ENCODE assay signal across 9 cellular contexts in genomic region chr11:9462806-9463537, GRCh38. TPM values are rescaled to one million over a fixed set of nuclear protein-coding genes. Genes with fewer than 3 reads are reported as not detected.
DNase-seq lines count a peak whose midpoint lies in the region; ATAC-seq and TF ChIP-seq lines count a peak whose summit lies in the region.
"Had no signal": no experiment of that assay in that cellular context is flagged by ENCODE, and none has a peak within 500 bp of the region (broad histone marks: within the 10 kb centered on the region; RNA-seq: fewer than 3 reads in every experiment).

No MANE protein-coding gene starts in this region.

- DNase-seq in cardiac muscle cell (ENCODE audit: low read depth in 1 of 2, low spot score in 1 of 2), result peak in 1 of 2 donors; percentile 9
- no peak for DNase-seq in left cardiac atrium
- no peak for DNase-seq in activated B cell treated with CpG ODN at 0.5 μM for 24 hours
- DNase-seq in upper lobe of right lung, result no peak
- no peak for DNase-seq in LoVo (ENCODE audit: low spot score)
- no peak for DNase-seq in SKM-1 treated with dmso at 0.1 percent for 144 hours (lab: John Stamatoyannopoulos, UW; ENCODE audit: unreplicated experiment)
- DNase-seq: SHP77 had no signal

- TF ChIP-seq CTCF in cardiac muscle cell (IDR thresholded peaks at IDR 0.05; ENCODE audit: low read depth, low read length), result no peak
- no peak for TF ChIP-seq CTCF in activated B cell treated with CpG ODN at 0.5 μM for 24 hours (IDR thresholded peaks at IDR 0.05)
- no peak for TF ChIP-seq CTCF in upper lobe of right lung (IDR thresholded peaks at IDR 0.05)

- H3K27me3 ChIP-seq in cardiac muscle cell, result no peaks in the 10 kb centered on the region
- no peaks in the 10 kb centered on the region for H3K27me3 ChIP-seq in iPS-18a (ENCODE audit: control insufficient read depth, insufficient read depth, low read length)
- no peaks in the 10 kb centered on the region for H3K27me3 ChIP-seq in upper lobe of right lung

- no peaks in the 10 kb centered on the region for H3K27me3 Mint-ChIP-seq in activated B cell treated with CpG ODN at 0.5 μM for 24 hours

- H3K36me3 Mint-ChIP-seq in activated B cell treated with CpG ODN at 0.5 μM for 24 hours (ENCODE audit: low read depth), result peaks cover 19% of the 10 kb centered on the region

- H3K9me3 Mint-ChIP-seq in activated B cell treated with CpG ODN at 0.5 μM for 24 hours, result no peaks in the 10 kb centered on the region

- CTCF ChIA-PET in activated B cell treated with CpG ODN at 0.5 μM for 24 hours (lab: Charles Lee), result interaction anchor here (1.2 kb wide), 1 partner anchor 43 kb away, joined by 5 read pairs; no protein-coding TSS in a partner anchor

- H3K4me1 Mint-ChIP-seq in activated B cell treated with CpG ODN at 0.5 μM for 24 hours, result peaks cover 35% of the 10 kb centered on the region

- H3K9me3 ChIP-seq in cardiac muscle cell (ENCODE audit: low read depth) (no peaks in the 10 kb centered on the region), iPS-18a (ENCODE audit: control insufficient read depth, low read depth, low read length) (no peaks in the 10 kb centered on the region), upper lobe of right lung (no peaks in the 10 kb centered on the region)

- peak overlapping the region; percentile 97 for H3K4me3 Mint-ChIP-seq in activated B cell treated with CpG ODN at 0.5 μM for 24 hours

- H3K9ac ChIP-seq in iPS-18a (ENCODE audit: low read length), result peak overlapping the region; percentile 24

- no peak for ATAC-seq in left cardiac atrium
- no peak for ATAC-seq in activated B cell treated with CpG ODN at 0.5 μM for 24 hours (ENCODE audit: low read depth)
- no peak for ATAC-seq in upper lobe of right lung
- no peak for ATAC-seq in GM21423 (IDR thresholded peaks at IDR 0.05; ENCODE audit: unreplicated experiment)

- H3K27ac Mint-ChIP-seq in activated B cell treated with CpG ODN at 0.5 μM for 24 hours, result peak overlapping the region; percentile 98

- H3K4me3 ChIP-seq in cardiac muscle cell (no peak overlapping the region), iPS-18a (ENCODE audit: low read length) (no peak overlapping the region), upper lobe of right lung (peak overlapping the region; percentile 74)

- H3K36me3 ChIP-seq in cardiac muscle cell, result no peaks in the 10 kb centered on the region
- H3K36me3 ChIP-seq in iPS-18a (ENCODE audit: control insufficient read depth, low read depth, low read length), result no peaks in the 10 kb centered on the region
- no peaks in the 10 kb centered on the region for H3K36me3 ChIP-seq in upper lobe of right lung

- H3K4me1 ChIP-seq in cardiac muscle cell (ENCODE audit: low read depth) (peaks cover 11% of the 10 kb centered on the region), iPS-18a (ENCODE audit: control insufficient read depth, low read depth, low read length) (peaks cover 3% of the 10 kb centered on the region), upper lobe of right lung (peaks cover 14% of the 10 kb centered on the region)

- intact Hi-C loops in left cardiac atrium (cut with DNase I) (no loop called here), activated B cell treated with CpG ODN at 0.5 μM for 24 hours (cut with micrococcal nuclease) (loop anchor here (5.0 to 10.0 kb wide), 4 partner anchors 844 to 1392 kb away; partner anchors contain the start of genes ADM, AMPD3 and ZBED5), upper lobe of right lung (cut with DNase I) (no loop called here)

- peak overlapping the region; percentile 99 for H3K27ac ChIP-seq in cardiac muscle cell
- no peak overlapping the region for H3K27ac ChIP-seq in iPS-18a (ENCODE audit: low read length)
- peak overlapping the region; percentile 98 for H3K27ac ChIP-seq in upper lobe of right lung

- POLR2A ChIA-PET in activated B cell treated with CpG ODN at 0.5 μM for 24 hours (lab: Charles Lee), result interaction anchor here (0.7 to 2.9 kb wide), 4 partner anchors 11 to 468 kb away, joined by 3 to 10 read pairs (median 3); no protein-coding TSS in a partner anchor

RNA-seq across cellular contexts. Expression of gene ZNF143, which starts 2.2 kb away (rescaled TPM):
- total RNA-seq in cardiac muscle cell (18.4 and 73.7 TPM in 2 replicates), left cardiac atrium (10 to 100 TPM; 22.2 to 24.0 TPM), activated B cell treated with CpG ODN at 0.5 μM for 24 hours (37.8 and 41.1 TPM in 2 replicates), upper lobe of right lung (29.6 TPM)
- 28.2 and 28.7 TPM in 2 replicates for polyA plus RNA-seq in cardiac muscle cell
